ENCODE assay signal across 8 cellular contexts in genomic region chr2:216692636-216693413, GRCh38. TPM values are rescaled to one million over a fixed set of nuclear protein-coding genes. Genes with fewer than 3 reads are reported as not detected.
A peak's percentile ranks its signal among the peaks of the same experiment; 100 is the strongest.
DNase-seq lines count a peak whose midpoint lies in the region; ATAC-seq and TF ChIP-seq lines count a peak whose summit lies in the region.

No MANE protein-coding gene starts in this region.

- H3K4me3 ChIP-seq in SK-N-SH (ENCODE audit: low read depth in 2 of 2, low read length in 1 of 2) (peak overlapping the region; percentile 66 to 74), upper lobe of right lung (peak overlapping the region; percentile 46)

- intact Hi-C loops in left cardiac atrium (cut with DNase I) = loop anchor here in 1 of 2 donors (10.0 kb wide), 1 partner anchor 1022 kb away; no protein-coding TSS in a partner anchor
- intact Hi-C loops in posterior vena cava (cut with DNase I) = loop anchor here (10.0 kb wide), 7 partner anchors 302 to 1062 kb away; no protein-coding TSS in a partner anchor
- intact Hi-C loops in upper lobe of right lung (cut with DNase I) = no loop called here

- peak overlapping the region; percentile 95 for H3K4me2 ChIP-seq in SK-N-SH

- peak; percentile 89 for DNase-seq in GM03348 (ENCODE audit: low spot score)
- DNase-seq in M059J (ENCODE audit: low read depth) = peak; percentile 86
- peak; percentile 86 for DNase-seq in SK-N-SH
- peak; percentile 44 for DNase-seq in amniotic epithelial cell (ENCODE audit: low read depth)
- DNase-seq in left cardiac atrium = peak; percentile 83
- peak; percentile 93 for DNase-seq in posterior vena cava (ENCODE audit: low spot score)
- DNase-seq in upper lobe of right lung = peak; percentile 74

- H2AFZ ChIP-seq in SK-N-SH (ENCODE audit: low read depth) = peak overlapping the region; percentile 80

- H4K20me1 ChIP-seq in SK-N-SH (ENCODE audit: insufficient read depth) = peaks cover 5% of the 10 kb centered on the region; the same call in 1 of the 2 replicates

- CTCF ChIA-PET in SK-N-SH (lab: Yijun Ruan, JAX) = interaction anchor here (0.9 to 3.1 kb wide), 8 partner anchors 13 to 1021 kb away, joined by 3 to 17 read pairs (median 4); no protein-coding TSS in a partner anchor

- peaks cover 35 to 54% of the 10 kb centered on the region in 2 experiments for H3K4me1 ChIP-seq in SK-N-SH (ENCODE audit: control insufficient read depth in 1 of 2, insufficient read depth in 2 of 2, low read depth in 1 of 2, low read length in 1 of 2)
- H3K4me1 ChIP-seq in upper lobe of right lung = peaks cover 19% of the 10 kb centered on the region

- H3F3A ChIP-seq in SK-N-SH (replicated peaks; ENCODE audit: insufficient read depth) = peaks cover 23% of the 10 kb centered on the region

- TF ChIP-seq CTCF in SK-N-SH (IDR thresholded peaks at IDR 0.05) (no peak), upper lobe of right lung (IDR thresholded peaks at IDR 0.05) (no peak)

- peak; percentile 59 to 65 for ATAC-seq in left cardiac atrium
- ATAC-seq in upper lobe of right lung = peak; percentile 54
- ATAC-seq in GM18519 (IDR thresholded peaks at IDR 0.05; ENCODE audit: low FRiP score, unreplicated experiment) = no peak

- H3K9me2 ChIP-seq in SK-N-SH = no peaks in the 10 kb centered on the region

- POLR2A ChIA-PET in SK-N-SH (lab: Yijun Ruan, JAX) = interaction anchor here (1.2 to 1.3 kb wide), 2 partner anchors 100 to 1020 kb away, joined by 4 read pairs; no protein-coding TSS in a partner anchor

- peak overlapping the region; percentile 55; the same call in 1 of the 2 replicates for H3K9ac ChIP-seq in SK-N-SH

- under 1% methylated on average over 23 of the region's 28 CpGs for WGBS in SK-N-SH (ENCODE audit: low lambda C conversion rate)

- H3K27ac ChIP-seq in SK-N-SH (ENCODE audit: low read depth in 2 of 2, low read length in 1 of 2) = peak overlapping the region; percentile 41 to 58; a peak in 3 of 4 replicates
- H3K27ac ChIP-seq in upper lobe of right lung = peak overlapping the region; percentile 65

- H3K79me2 ChIP-seq in SK-N-SH (ENCODE audit: insufficient read depth) = no peaks in the 10 kb centered on the region

- TF ChIP-seq RAD21 in SK-N-SH (IDR thresholded peaks at IDR 0.05; ENCODE audit: low read length) = no peak

- H3K36me3 ChIP-seq in SK-N-SH (replicated peaks in 1 of 2; ENCODE audit: control insufficient read depth in 1 of 2, insufficient read depth in 2 of 2, low read length in 1 of 2) (peaks cover 0 to 3% of the 10 kb centered on the region in 2 experiments), upper lobe of right lung (no peaks in the 10 kb centered on the region)

- no peak for TF ChIP-seq EP300 in SK-N-SH (IDR thresholded peaks at IDR 0.05; ENCODE audit: borderline replicate concordance in 1 of 2, low read depth in 1 of 2, low read length in 1 of 2)

- H3K27me3 ChIP-seq in SK-N-SH (ENCODE audit: insufficient read depth) = no peaks in the 10 kb centered on the region
- H3K27me3 ChIP-seq in upper lobe of right lung = peaks cover 39% of the 10 kb centered on the region

- no peaks in the 10 kb centered on the region for H3K9me3 ChIP-seq in SK-N-SH
- H3K9me3 ChIP-seq in upper lobe of right lung = no peaks in the 10 kb centered on the region

TF ChIP-seq in SK-N-SH, 30 proteins besides CTCF, POLR2A, EP300 and RAD21:
- TF ChIP-seq PBX3 (IDR thresholded peaks at IDR 0.05) (peak; percentile 96), MAX (IDR thresholded peaks at IDR 0.05; ENCODE audit: low read depth) (no peak; the same call in 1 of the 2 replicates)

RNA-seq across cellular contexts. Expression of gene IGFBP5, which starts 2.5 kb away (rescaled TPM):
- 677 and 1,398 TPM in 2 replicates for total RNA-seq in M059J (2014; rRNA removed; shearing (Covaris generic))
- polyA plus RNA-seq in SK-N-SH (2012; rRNA removed) = 156 and 323 TPM in 2 replicates
- 92.2 and 140 TPM in 2 replicates for polyA plus RNA-seq in SK-N-SH (2012; cell fraction: cytosol; rRNA removed)
- polyA plus RNA-seq in SK-N-SH (2012; cell fraction: nucleus; rRNA removed) = 204 and 262 TPM in 2 replicates
- total RNA-seq in left cardiac atrium (100 to 1,000 TPM in 1 of 2 donors, 10 to 100 TPM in 1; 88.5 to 207 TPM), posterior vena cava (1,000 to 10,000 TPM in 1 of 2 donors, 100 to 1,000 TPM in 1; 466 to 1,458 TPM), upper lobe of right lung (169 TPM)

RNA-seq across cellular contexts. Expression of gene IGFBP2, which starts 59.6 kb away (rescaled TPM):
- total RNA-seq in M059J (2014; rRNA removed; shearing (Covaris generic)) = 7.6 and 12.6 TPM in 2 replicates
- polyA plus RNA-seq in SK-N-SH (2012; rRNA removed) = 668 and 695 TPM in 2 replicates
- polyA plus RNA-seq in SK-N-SH (2012; cell fraction: cytosol; rRNA removed) = 286 and 490 TPM in 2 replicates
- 566 and 589 TPM in 2 replicates for polyA plus RNA-seq in SK-N-SH (2012; cell fraction: nucleus; rRNA removed)
- 100 to 1,000 TPM in 1 of 2 donors, 10 to 100 TPM in 1; 91.7 to 185 TPM for total RNA-seq in left cardiac atrium
- total RNA-seq in posterior vena cava = 10 to 100 TPM; 37.9 to 54.8 TPM
- total RNA-seq in upper lobe of right lung = 46.1 TPM
